ENCODE assay signal across 25 cellular contexts in genomic region chr20:45223136-45223535, GRCh38. TPM values are rescaled to one million over a fixed set of nuclear protein-coding genes. Genes with fewer than 3 reads are reported as not detected.
"Had no signal": no experiment of that assay in that cellular context is flagged by ENCODE, and none has a peak within 500 bp of the region (broad histone marks: within the 10 kb centered on the region; RNA-seq: fewer than 3 reads in every experiment).

No MANE protein-coding gene starts in this region.

- H3K9me3 ChIP-seq: adrenal gland, Peyer's patch, SJSA1 had no signal

- H3K27me3 ChIP-seq: Peyer's patch had no signal

- H3K36me3 ChIP-seq: adrenal gland, Peyer's patch, SJSA1 had no signal

- H3K4me3 ChIP-seq: adrenal gland, Peyer's patch, SJSA1 had no signal

- H3K27ac ChIP-seq: adrenal gland, Peyer's patch, RWPE1, SJSA1 had no signal

- DNase-seq: activated CD4-positive, alpha-beta T cell treated with anti-CD3 and anti-CD28 coated beads for 4 hours; activated CD8-positive, alpha-beta memory T cell treated with anti-CD3 and anti-CD28 coated beads, Interleukin-2, amount 50 U/mL, for 48 hours; activated CD8-positive, alpha-beta T cell treated with anti-CD3 and anti-CD28 coated beads, Interleukin-2, amount 10 ng/mL, durations not matched to agents 7 days and 5 days; activated naive CD4-positive, alpha-beta T cell treated with anti-CD3 and anti-CD28 coated beads, Interleukin-2, amount 50 U/mL, for 16 hours; activated naive CD8-positive, alpha-beta T cell treated with anti-CD3 and anti-CD28 coated beads, Interleukin-2, amount 10 ng/mL, durations not matched to agents 7 days and 5 days; activated T-cell treated with anti-CD3 and anti-CD28 coated beads, Interleukin-2, amount 50 U/mL, for 1 hour; adrenal gland; anterior cingulate cortex; central memory CD4-positive, alpha-beta T cell; Kasumi-1; KBM-7; NCI-H1048; NCI-H1417 treated with DMSO at 0.1 percent for 48 hours; NCI-H1694 treated with DMSO at 0.1 percent for 48 hours; NCI-H2081 treated with DMSO at 0.1 percent for 48 hours; NCI-H446; NCI-H774; NK-92 treated with Interleukin-12 subunit alpha and Interleukin-12 subunit beta, amount 100 ng/mL, for 24 hours; Peyer's patch; SHP77; SW 1271 had no signal

- H3K4me1 ChIP-seq: adrenal gland, Peyer's patch, SJSA1 had no signal

RNA-seq across cellular contexts. Expression of gene SEMG2, which starts 2.0 kb away (rescaled TPM):
- total RNA-seq: activated CD8-positive, alpha-beta T cell treated with anti-CD3 and anti-CD28 coated beads, Interleukin-2, amount 10 ng/mL, durations not matched to agents 7 days and 5 days; activated naive CD8-positive, alpha-beta T cell treated with anti-CD3 and anti-CD28 coated beads, Interleukin-2, amount 10 ng/mL, durations not matched to agents 7 days and 5 days; adrenal gland; chondrocyte; Peyer's patch; SJSA1; T-helper 1 cell treated with Interleukin-12 subunit alpha and Interleukin-12 subunit beta and Interleukin-4 antibody, amounts not matched to agents 30 ng/mL and 1 ng/mL, for 36 hours had no signal
- polyA plus RNA-seq: adrenal gland had no signal

RNA-seq across cellular contexts. Expression of gene SEMG1, which starts 16.3 kb away (rescaled TPM):
- total RNA-seq: activated CD8-positive, alpha-beta T cell treated with anti-CD3 and anti-CD28 coated beads, Interleukin-2, amount 10 ng/mL, durations not matched to agents 7 days and 5 days; activated naive CD8-positive, alpha-beta T cell treated with anti-CD3 and anti-CD28 coated beads, Interleukin-2, amount 10 ng/mL, durations not matched to agents 7 days and 5 days; adrenal gland; chondrocyte; Peyer's patch; SJSA1; T-helper 1 cell treated with Interleukin-12 subunit alpha and Interleukin-12 subunit beta and Interleukin-4 antibody, amounts not matched to agents 30 ng/mL and 1 ng/mL, for 36 hours had no signal

RNA-seq across cellular contexts. Expression of gene SLPI, which starts 31.2 kb away (rescaled TPM):
- total RNA-seq: activated CD8-positive, alpha-beta T cell treated with anti-CD3 and anti-CD28 coated beads, Interleukin-2, amount 10 ng/mL, durations not matched to agents 7 days and 5 days; activated naive CD8-positive, alpha-beta T cell treated with anti-CD3 and anti-CD28 coated beads, Interleukin-2, amount 10 ng/mL, durations not matched to agents 7 days and 5 days; SJSA1 had no signal

RNA-seq across cellular contexts. Expression of gene PI3, which starts 48.4 kb away (rescaled TPM):
- total RNA-seq: activated CD8-positive, alpha-beta T cell treated with anti-CD3 and anti-CD28 coated beads, Interleukin-2, amount 10 ng/mL, durations not matched to agents 7 days and 5 days; activated naive CD8-positive, alpha-beta T cell treated with anti-CD3 and anti-CD28 coated beads, Interleukin-2, amount 10 ng/mL, durations not matched to agents 7 days and 5 days; adrenal gland; chondrocyte; SJSA1; T-helper 1 cell treated with Interleukin-12 subunit alpha and Interleukin-12 subunit beta and Interleukin-4 antibody, amounts not matched to agents 30 ng/mL and 1 ng/mL, for 36 hours had no signal
